ENCODE assay signal across 9 cellular contexts in the genomic region with DNA sequence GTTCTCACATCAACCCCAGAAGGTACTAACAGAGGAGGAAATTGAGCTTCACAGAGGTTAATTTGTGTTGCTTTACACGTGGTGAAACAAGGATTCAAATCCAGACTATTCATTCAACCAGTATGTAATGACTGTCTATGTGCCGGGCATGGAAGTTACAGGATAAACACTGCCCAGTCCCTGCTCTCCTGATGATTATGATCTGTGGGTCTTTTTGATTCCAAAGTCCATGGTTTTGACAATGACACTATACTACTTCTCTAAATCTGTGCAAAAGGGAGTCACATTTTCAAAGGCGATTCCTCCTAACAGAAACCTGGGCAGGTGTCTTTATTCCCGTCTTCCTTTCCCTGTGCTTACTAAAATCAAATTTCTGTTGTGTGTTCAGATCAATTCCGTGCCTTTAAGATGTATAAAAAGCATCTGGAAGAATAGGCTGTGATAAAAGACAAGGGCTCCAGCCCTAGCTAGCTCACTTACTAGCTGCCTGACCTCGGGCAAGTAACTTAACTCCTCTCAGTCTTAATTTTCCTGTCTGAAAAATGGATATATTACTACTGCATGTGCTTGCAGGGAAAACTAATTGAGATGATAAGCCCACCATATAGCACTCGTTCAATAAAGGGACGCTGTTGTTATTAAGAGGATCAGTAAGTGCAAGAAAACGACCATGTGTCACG. TPM values are rescaled to one million over a fixed set of nuclear protein-coding genes. Genes with fewer than 3 reads are reported as not detected.
DNase-seq lines count a peak whose midpoint lies in the region; ATAC-seq, FAIRE-seq and TF ChIP-seq lines count a peak whose summit lies in the region.
"Had no signal": no experiment of that assay in that cellular context is flagged by ENCODE, and none has a peak within 500 bp of the region (broad histone marks: within the 10 kb centered on the region; RNA-seq: fewer than 3 reads in every experiment).

No MANE protein-coding gene starts in this region.

- H2BK15ac ChIP-seq in H1 (ENCODE audit: low read length): no peak overlapping the region

- CTCF ChIA-PET in H1 (lab: Charles Lee; ENCODE audit: partially characterized antibody): interaction anchor here (1.1 to 1.6 kb wide), 2 partner anchors 45 to 71 kb away, joined by 4 to 6 read pairs; partner anchors contain the start of gene ATP6V0E1

- H3K4me1 ChIP-seq in H1 (replicated peaks in 1 of 4; ENCODE audit: control insufficient read depth in 3 of 4, insufficient read depth in 4 of 4, low read length in 3 of 4) (peaks cover 0 to 8% (median 4%) of the 10 kb centered on the region in 4 experiments; a peak in 4 of 7 replicates), osteoblast (ENCODE audit: insufficient read depth, low read length) (peaks cover 35% of the 10 kb centered on the region)

- no peak overlapping the region for H2BK20ac ChIP-seq in H1 (ENCODE audit: low read length)

- H3K9me3 Mint-ChIP-seq in CD14-positive monocyte: no peaks in the 10 kb centered on the region

- H3K27me3 ChIP-seq in H1 (replicated peaks in 1 of 4; ENCODE audit: control insufficient read depth in 3 of 4, extremely low read depth in 1 of 4, insufficient read depth in 3 of 4, low read length in 3 of 4): no peaks in the 10 kb centered on the region
- no peaks in the 10 kb centered on the region for H3K27me3 ChIP-seq in osteoblast (ENCODE audit: insufficient read depth, low read length)

- H3K18ac ChIP-seq in H1 (ENCODE audit: extremely low read depth, low read length): no peak overlapping the region

- H4K8ac ChIP-seq in H1 (ENCODE audit: extremely low read depth, insufficient read depth, low read length): no peak overlapping the region

- H3K27ac Mint-ChIP-seq in CD14-positive monocyte: peak overlapping the region in 5 of 7 donors; percentile 59 to 89 (median 82)

- TF ChIP-seq CTCF in CD14-positive monocyte (IDR thresholded peaks at IDR 0.05) (no peak), NB4 (IDR thresholded peaks at IDR 0.05; ENCODE audit: low read depth, low read length) (no peak), H1 (IDR thresholded peaks at IDR 0.05; ENCODE audit: control extremely low read depth in 1 of 3, insufficient read depth in 1 of 3, low read depth in 1 of 3, low read length in 3 of 3) (no peak), osteoblast (IDR thresholded peaks at IDR 0.05; ENCODE audit: extremely low read depth, low read depth, low read length) (no peak)

- POLR2A ChIA-PET in H1 (lab: Charles Lee; ENCODE audit: partially characterized antibody): no interaction called here

- H3K4me2 ChIP-seq in H1 (ENCODE audit: insufficient read depth in 1 of 2, low read depth in 2 of 2, low read length in 2 of 2): peak overlapping the region; percentile 85 to 100
- peak overlapping the region; percentile 100 for H3K4me2 ChIP-seq in osteoblast (ENCODE audit: insufficient read depth, low read length)

- H3K79me2 ChIP-seq in H1 (ENCODE audit: control insufficient read depth in 1 of 2, insufficient read depth in 2 of 2, low read length in 2 of 2): peaks cover 0 to 5% of the 10 kb centered on the region in 2 experiments; a peak in 2 of 4 replicates
- H3K79me2 ChIP-seq in osteoblast (ENCODE audit: insufficient read depth, low read length): peaks cover 15% of the 10 kb centered on the region

- no peak for TF ChIP-seq POLR2A in NB4 (IDR thresholded peaks at IDR 0.05; ENCODE audit: extremely low read depth, insufficient read length)
- TF ChIP-seq POLR2A in H1 (IDR thresholded peaks at IDR 0.05; ENCODE audit: control extremely low read depth in 1 of 2, low read depth in 2 of 2, low read length in 2 of 2): no peak

- no peaks in the 10 kb centered on the region for H3K36me3 ChIP-seq in H1 (ENCODE audit: control insufficient read depth in 2 of 4, insufficient read depth in 4 of 4, low read length in 3 of 4)
- H3K36me3 ChIP-seq in osteoblast (ENCODE audit: insufficient read depth, low read length): peaks cover 2% of the 10 kb centered on the region

- H2AFZ ChIP-seq in H1 (ENCODE audit: low read length) (peak overlapping the region; percentile 99; the same call in 1 of the 2 replicates), osteoblast (ENCODE audit: low read length) (peak overlapping the region; percentile 97)

- H3K23ac ChIP-seq in H1 (ENCODE audit: insufficient read length): no peak overlapping the region

- H3K4ac ChIP-seq in H1 (replicated peaks; ENCODE audit: insufficient read length, low read depth, low read length): no peak overlapping the region

- peaks cover 18% of the 10 kb centered on the region for H3K4me1 Mint-ChIP-seq in CD14-positive monocyte

- FAIRE-seq in H1 (lab: Jason Lieb, UNC): no peak
- FAIRE-seq: colon had no signal

- 40% methylated on average over 10 of the region's 10 CpGs; no CpG with 5 or more reads in 1 of the 2 experiments for WGBS in H1 (ENCODE audit: extremely low coverage in 1 of 2, insufficient coverage in 1 of 2, insufficient read length in 1 of 2, insufficient replicate concordance in 2 of 2, low coverage in 1 of 2, low lambda C conversion rate in 2 of 2, missing lambda C conversion rate in 1 of 2), 2 experiments

- H3K23me2 ChIP-seq in H1 (ENCODE audit: low read depth, low read length): peaks cover 11% of the 10 kb centered on the region

- no peak for DNase-seq in CD14-positive monocyte (ENCODE audit: low spot score)
- no peak for DNase-seq in NB4 (ENCODE audit: low read depth)
- DNase-seq in H1 (ENCODE audit: low read depth in 1 of 2, low spot score in 2 of 2): no peak
- no peak for DNase-seq in osteoblast (ENCODE audit: insufficient read length, low spot score, missing footprints)
- DNase-seq in NCI-H2196 treated with DMSO at 0.1 percent for 48 hours (lab: John Stamatoyannopoulos, UW; ENCODE audit: unreplicated experiment): no peak
- no peak for DNase-seq in AG08396 (ENCODE audit: low spot score)

- H3K56ac ChIP-seq in H1 (replicated peaks; ENCODE audit: insufficient read length, low read depth, low read length): no peak overlapping the region

- H3K27me3 Mint-ChIP-seq in CD14-positive monocyte (ENCODE audit: low read depth in 3 of 3): peaks cover 1 to 5% (median 3%) of the 10 kb centered on the region in 3 donors

- H3K9me3 ChIP-seq in H1 (ENCODE audit: insufficient read depth in 2 of 2, low read depth in 1 of 2, low read length in 1 of 2) (no peaks in the 10 kb centered on the region), osteoblast (ENCODE audit: low read depth, low read length) (no peaks in the 10 kb centered on the region)

- intact Hi-C loops in CD14-positive monocyte (cut with micrococcal nuclease): loop anchor here (5.0 kb wide), 2 partner anchors 43 to 73 kb away; partner anchors contain the start of gene ATP6V0E1 (in 1 of the 2)

- H2AK5ac ChIP-seq in H1 (ENCODE audit: low read depth, low read length): no peak overlapping the region

- no peak overlapping the region for H4K91ac ChIP-seq in H1 (replicated peaks; ENCODE audit: insufficient read length, low read length)

- H3K4me3 Mint-ChIP-seq in CD14-positive monocyte: peak overlapping the region; percentile 82 to 94

- H3K14ac ChIP-seq in H1 (ENCODE audit: insufficient read length): no peak overlapping the region

- H3K4me3 ChIP-seq in NB4 (ENCODE audit: low read depth, low read length) (peak overlapping the region; percentile 58), H1 (ENCODE audit: extremely low read depth in 1 of 4, insufficient read depth in 2 of 4, low read depth in 3 of 4, low read length in 4 of 4) (peak overlapping the region; percentile 68 to 95 (median 83)), osteoblast (ENCODE audit: insufficient read depth, low read length) (peak overlapping the region; percentile 81)

- no peak for TF ChIP-seq EP300 in H1 (IDR thresholded peaks at IDR 0.05; ENCODE audit: borderline replicate concordance in 1 of 2, low read depth in 2 of 2, low read length in 2 of 2)

- H3K9ac ChIP-seq in H1 (replicated peaks in 1 of 4; ENCODE audit: extremely low read depth in 1 of 4, low read depth in 3 of 4, low read length in 3 of 4): peak overlapping the region in 2 of 4 experiments; percentile 10 to 76; a peak in 2 of 7 replicates

- H4K5ac ChIP-seq in H1 (ENCODE audit: insufficient read length, low read depth, low read length): no peak overlapping the region

- ATAC-seq in HG02571 (IDR thresholded peaks at IDR 0.05; ENCODE audit: unreplicated experiment) (no peak), HG02623 (IDR thresholded peaks at IDR 0.05; ENCODE audit: unreplicated experiment) (no peak)

- no peak overlapping the region for H2BK120ac ChIP-seq in H1 (replicated peaks; ENCODE audit: low read depth, low read length)

- H2BK5ac ChIP-seq in H1 (ENCODE audit: low read depth, low read length): no peak overlapping the region

- no peak for TF ChIP-seq RAD21 in H1 (IDR thresholded peaks at IDR 0.05 in 1 of 2, conservative IDR thresholded peaks at IDR 0.05 in 1 of 2; ENCODE audit: low read depth in 2 of 2, low read length in 2 of 2)

- no peak overlapping the region for H2BK12ac ChIP-seq in H1 (ENCODE audit: low read depth, low read length)

- H3K27ac ChIP-seq in H1 (ENCODE audit: low read depth, low read length) (no peak overlapping the region), osteoblast (ENCODE audit: low read depth, low read length) (no peak overlapping the region)

- no peaks in the 10 kb centered on the region for H3K79me1 ChIP-seq in H1 (ENCODE audit: low read depth, low read length)

- peaks cover under 1 to 3% of the 10 kb centered on the region in 2 donors for H3K36me3 Mint-ChIP-seq in CD14-positive monocyte

- no peaks in the 10 kb centered on the region for H4K20me1 ChIP-seq in H1 (replicated peaks in 1 of 2; ENCODE audit: control insufficient read depth in 1 of 2, insufficient read depth in 2 of 2, low read length in 2 of 2)
- H4K20me1 ChIP-seq in osteoblast (ENCODE audit: insufficient read depth, low read length): peaks cover 5% of the 10 kb centered on the region

TF ChIP-seq in H1, 55 proteins besides CTCF, POLR2A, EP300 and RAD21 (continues in another document):
- TF ChIP-seq JUND (IDR thresholded peaks at IDR 0.05; ENCODE audit: low read length) (no peak), BACH1 (IDR thresholded peaks at IDR 0.05; ENCODE audit: low read length) (no peak), SIRT6 (IDR thresholded peaks at IDR 0.05; ENCODE audit: low read length) (no peak), NANOG (IDR thresholded peaks at IDR 0.05; ENCODE audit: insufficient read depth, low read depth, low read length, poor library complexity, severe bottlenecking) (no peak), JUN (IDR thresholded peaks at IDR 0.05; ENCODE audit: low read depth, low read length) (no peak), POU5F1 (IDR thresholded peaks at IDR 0.05; ENCODE audit: low read depth, low read length) (no peak)

RNA-seq across cellular contexts. Expression of gene CREBRF, which starts 1.0 kb away (rescaled TPM):
- 10 to 100 TPM; 23.1 to 27.6 TPM for polyA plus RNA-seq in CD14-positive monocyte
- total RNA-seq in H1 (2021; fragmentation: NEBNext Ultra II Directional; extraction: Animal tissue kit (Norgen Biotek cat#: 25700)): 4.7 and 5.0 TPM in 2 replicates
- 0.86 and 1.2 TPM in 2 replicates for polyA plus RNA-seq in H1 (2011; rRNA removed)
- 1.5 TPM for polyA plus RNA-seq in H1 (2011; cell fraction: cytosol; rRNA removed)
- polyA plus RNA-seq in H1 (2011; cell fraction: nucleus; rRNA removed): 4.0 TPM
- polyA plus RNA-seq in H1 (2012, experiment 1 of 2): 1.7 to 3.2 TPM (median 2.4 TPM) in 4 replicates
- 0.10 TPM for polyA plus RNA-seq in H1 (2012, experiment 2 of 2)
- polyA plus RNA-seq in H1 (2013, experiment 1 of 2): 2.3 TPM
- polyA plus RNA-seq in H1 (2013, experiment 2 of 2): 2.5 TPM
- polyA minus RNA-seq in H1 (2011; rRNA and poly(A)+ RNA removed): 10.0 and 10.1 TPM in 2 replicates
- 5.9 TPM for polyA minus RNA-seq in H1 (2011; cell fraction: cytosol; rRNA and poly(A)+ RNA removed)
- polyA minus RNA-seq in H1 (2011; cell fraction: nucleus; rRNA and poly(A)+ RNA removed): 20.4 TPM
- 35.8 and 38.3 TPM in 2 replicates for total RNA-seq in osteoblast
